In genomic region chr15:85795320-85795668, GRCh38 we compare ENCODE assay signal across 8 cellular contexts. TPM values are rescaled to one million over a fixed set of nuclear protein-coding genes. Genes with fewer than 3 reads are reported as not detected.
A peak's percentile ranks its signal among the peaks of the same experiment; 100 is the strongest.
DNase-seq lines count a peak whose midpoint lies in the region; ATAC-seq and TF ChIP-seq lines count a peak whose summit lies in the region.

No MANE protein-coding gene starts in this region.

- 38% methylated on average over 8 of the region's 8 CpGs for WGBS in esophagus muscularis mucosa
- 41 to 46% (median 43%) methylated on average over 8 of the region's 8 CpGs for WGBS in adrenal gland, 4 donors

- H3K9me3 ChIP-seq in NT2/D1 (ENCODE audit: insufficient read depth, low read length), result peaks cover 8% of the 10 kb centered on the region
- no peaks in the 10 kb centered on the region for H3K9me3 ChIP-seq in esophagus muscularis mucosa
- H3K9me3 ChIP-seq in gastrocnemius medialis, result no peaks in the 10 kb centered on the region
- no peaks in the 10 kb centered on the region for H3K9me3 ChIP-seq in mucosa of descending colon
- no peaks in the 10 kb centered on the region for H3K9me3 ChIP-seq in adrenal gland (replicated peaks in 1 of 3)

- no peak for TF ChIP-seq POLR2A in esophagus muscularis mucosa (IDR thresholded peaks at IDR 0.05; ENCODE audit: low read depth)
- no peak for TF ChIP-seq POLR2A in gastrocnemius medialis (IDR thresholded peaks at IDR 0.05)
- TF ChIP-seq POLR2A in adrenal gland (IDR thresholded peaks at IDR 0.05), result no peak

- H3K4me3 ChIP-seq in NT2/D1 (ENCODE audit: insufficient read length, low read depth), result no peak overlapping the region
- H3K4me3 ChIP-seq in esophagus muscularis mucosa, result peak overlapping the region; percentile 81 to 96 (median 92)
- H3K4me3 ChIP-seq in gastrocnemius medialis, result peak overlapping the region; percentile 56 to 93 (median 83)
- H3K4me3 ChIP-seq in mucosa of descending colon, result no peak overlapping the region
- peak overlapping the region in 2 of 4 donors; percentile 27 to 86 for H3K4me3 ChIP-seq in adrenal gland

- in situ Hi-C loops in gastrocnemius medialis (cut with MboI; ENCODE audit: low sequenced_read_pairs in 4 of 4), result no loop called here

- H3K27ac ChIP-seq in esophagus muscularis mucosa (replicated peaks in 1 of 4) (peak overlapping the region in 3 of 4 donors; percentile 88 to 97 (median 92)), gastrocnemius medialis (peak overlapping the region; percentile 86 to 99 (median 98)), adrenal gland (no peak overlapping the region)

- peak overlapping the region; percentile 51 for H3K9ac ChIP-seq in NT2/D1 (ENCODE audit: insufficient read length, low read depth)

- DNase-seq in NT2/D1 (ENCODE audit: low read depth, low spot score), result no peak
- no peak for DNase-seq in esophagus muscularis mucosa (ENCODE audit: extremely low spot score)
- no peak for DNase-seq in gastrocnemius medialis
- no peak for DNase-seq in mucosa of descending colon
- no peak for DNase-seq in DMS153 treated with DMSO at 0.1 percent for 48 hours (lab: John Stamatoyannopoulos, UW; ENCODE audit: unreplicated experiment)
- DNase-seq in adrenal gland, result no peak
- no peak for DNase-seq in hypothalamus (lab: John Stamatoyannopoulos, UW)

- peaks cover 7% of the 10 kb centered on the region for H3K36me3 ChIP-seq in NT2/D1 (ENCODE audit: insufficient read depth, insufficient read length, low read length)
- no peaks in the 10 kb centered on the region for H3K36me3 ChIP-seq in esophagus muscularis mucosa
- H3K36me3 ChIP-seq in gastrocnemius medialis, result no peaks in the 10 kb centered on the region
- no peaks in the 10 kb centered on the region for H3K36me3 ChIP-seq in mucosa of descending colon (ENCODE audit: low read depth)
- H3K36me3 ChIP-seq in adrenal gland (replicated peaks in 1 of 2), result no peaks in the 10 kb centered on the region

- no peak for TF ChIP-seq EP300 in esophagus muscularis mucosa (IDR thresholded peaks at IDR 0.05)

- H3K4me1 ChIP-seq in NT2/D1 (ENCODE audit: insufficient read depth, insufficient read length), result peaks cover 4% of the 10 kb centered on the region
- H3K4me1 ChIP-seq in esophagus muscularis mucosa, result peaks cover 13 to 41% (median 25%) of the 10 kb centered on the region in 4 donors
- peaks cover 25 to 27% of the 10 kb centered on the region in 2 donors for H3K4me1 ChIP-seq in gastrocnemius medialis
- peaks cover 14% of the 10 kb centered on the region for H3K4me1 ChIP-seq in mucosa of descending colon (ENCODE audit: low read depth)
- H3K4me1 ChIP-seq in adrenal gland (replicated peaks in 1 of 2), result peaks cover 9 to 20% of the 10 kb centered on the region in 2 donors

- peak; percentile 8 for ATAC-seq in GM18517 (IDR thresholded peaks at IDR 0.05; ENCODE audit: unreplicated experiment)
- no peak for ATAC-seq in gastrocnemius medialis
- no peak for ATAC-seq in mucosa of descending colon

- TF ChIP-seq CTCF in esophagus muscularis mucosa (IDR thresholded peaks at IDR 0.05) (no peak), gastrocnemius medialis (IDR thresholded peaks at IDR 0.05 in 4 of 5, conservative IDR thresholded peaks at IDR 0.05 in 1 of 5) (no peak), mucosa of descending colon (IDR thresholded peaks at IDR 0.05) (no peak), adrenal gland (IDR thresholded peaks at IDR 0.05) (no peak)

- H3K27me3 ChIP-seq in NT2/D1 (ENCODE audit: insufficient read depth, insufficient read length) (peaks cover 6% of the 10 kb centered on the region), esophagus muscularis mucosa (no peaks in the 10 kb centered on the region), gastrocnemius medialis (no peaks in the 10 kb centered on the region), adrenal gland (no peaks in the 10 kb centered on the region)

- intact Hi-C loops in esophagus muscularis mucosa (cut with DNase I), result no loop called here
- intact Hi-C loops in gastrocnemius medialis (cut with DNase I; ENCODE audit: low total_unique reads), result loop anchor here (5.0 to 10.0 kb wide), 3 partner anchors 43 to 370 kb away; no protein-coding TSS in a partner anchor
- intact Hi-C loops in mucosa of descending colon (cut with DNase I, micrococcal nuclease), result no loop called here
- intact Hi-C loops in adrenal gland (cut with DNase I), result no loop called here

RNA-seq across cellular contexts. Expression of gene KLHL25, which starts 0.6 kb away (rescaled TPM):
- 10 to 100 TPM; 10.8 to 24.4 (median 12.0) TPM for total RNA-seq in esophagus muscularis mucosa
- 1 to 10 TPM; 4.8 to 7.0 (median 6.8) TPM for total RNA-seq in gastrocnemius medialis
- total RNA-seq in mucosa of descending colon, result 1 to 10 TPM; 7.4 to 8.8 (median 7.7) TPM
- 1 to 10 TPM; 3.7 to 6.2 (median 4.5) TPM for total RNA-seq in adrenal gland
- polyA plus RNA-seq in adrenal gland, result 1 to 10 TPM; 1.4 to 3.9 (median 3.9) TPM

Comparison
In these comparisons a context has a peak if more than half of its experiments do, and no peak if none do; other contexts are left out.
1. H3K4me3 ChIP-seq: peak in esophagus muscularis mucosa (4 of 4) and gastrocnemius medialis (4 of 4); none in NT2/D1 (single experiment) and mucosa of descending colon (single experiment).
2. H3K27ac ChIP-seq: peak in esophagus muscularis mucosa (3 of 4) and gastrocnemius medialis (4 of 4); none in adrenal gland (0 of 5).